ENCODE assay signal across 23 cellular contexts in the genomic region with DNA sequence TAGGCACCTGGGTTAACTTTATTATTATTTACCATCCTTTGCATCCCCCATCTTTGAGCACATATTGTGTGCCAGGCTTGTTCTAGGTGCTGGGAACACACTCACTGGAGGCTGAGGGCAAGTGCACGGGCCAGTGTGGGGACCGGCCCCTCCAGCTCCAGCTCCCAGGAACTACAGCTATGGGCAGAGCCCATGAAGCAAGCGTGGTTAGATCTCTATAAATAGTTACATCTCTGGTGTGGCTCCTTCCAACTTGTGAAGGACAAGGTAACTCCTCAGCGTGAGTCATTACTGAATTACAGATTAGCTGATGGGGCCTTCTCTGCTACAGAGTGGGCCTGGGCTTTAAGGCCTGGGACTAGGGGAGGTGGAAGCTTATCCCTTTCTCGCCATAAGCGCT.
"Had no signal": no experiment of that assay in that cellular context is flagged by ENCODE, and none has a peak within 500 bp of the region (broad histone marks: within the 10 kb centered on the region; RNA-seq: fewer than 3 reads in every experiment).

No MANE protein-coding gene starts in this region.

- DNase-seq: activated CD4-positive, alpha-beta T cell treated with anti-CD3 and anti-CD28 coated beads, Interleukin-2, amount 10 ng/mL, durations not matched to agents 24 days and 14 days; activated CD4-positive, alpha-beta T cell treated with anti-CD3 and anti-CD28 coated beads, Interleukin-2, amount 50 U/mL, for 48 hours; activated CD8-positive, alpha-beta T cell treated with anti-CD3 and anti-CD28 coated beads, Interleukin-2, amount 10 ng/mL, durations not matched to agents 7 days and 5 days; activated effector memory CD4-positive, alpha-beta T cell treated with Interleukin-2 at 50 U/mL for 16 hours; activated naive CD4-positive, alpha-beta T cell treated with anti-CD3 and anti-CD28 coated beads, Interleukin-2, amount 10 ng/mL, durations not matched to agents 7 days and 5 days; activated naive CD8-positive, alpha-beta T cell treated with anti-CD3 and anti-CD28 coated beads, Interleukin-2, amount 50 U/mL, for 24 hours; activated T-cell treated with anti-CD3 and anti-CD28 coated beads for 4 hours; activated T-cell treated with anti-CD3 and anti-CD28 coated beads, Interleukin-2, amount 50 U/mL, for 48 hours; amniotic stem cell; aorta; MM.1S; MV-4-11; NCI-H1092; NCI-H1436 treated with DMSO at 0.1 percent for 48 hours; NCI-H1694 treated with DMSO at 0.1 percent for 48 hours; NCI-H2029; NCI-H510A; NCI-H526; NCI-H748 treated with DMSO at 0.1 percent for 48 hours; NK-92 treated with Interleukin-12 subunit alpha and Interleukin-12 subunit beta, amount 100 ng/mL, for 24 hours; PC-9; T1000 had no signal

- ATAC-seq: activated CD8-positive, alpha-beta T cell treated with anti-CD3 and anti-CD28 coated beads, Interleukin-2, amount 10 ng/mL, durations not matched to agents 7 days and 5 days; activated naive CD8-positive, alpha-beta T cell treated with anti-CD3 and anti-CD28 coated beads, Interleukin-2, amount 50 U/mL, for 24 hours; Right ventricle myocardium inferior had no signal
